16 cellular contexts compared by ENCODE assay signal in the genomic region with DNA sequence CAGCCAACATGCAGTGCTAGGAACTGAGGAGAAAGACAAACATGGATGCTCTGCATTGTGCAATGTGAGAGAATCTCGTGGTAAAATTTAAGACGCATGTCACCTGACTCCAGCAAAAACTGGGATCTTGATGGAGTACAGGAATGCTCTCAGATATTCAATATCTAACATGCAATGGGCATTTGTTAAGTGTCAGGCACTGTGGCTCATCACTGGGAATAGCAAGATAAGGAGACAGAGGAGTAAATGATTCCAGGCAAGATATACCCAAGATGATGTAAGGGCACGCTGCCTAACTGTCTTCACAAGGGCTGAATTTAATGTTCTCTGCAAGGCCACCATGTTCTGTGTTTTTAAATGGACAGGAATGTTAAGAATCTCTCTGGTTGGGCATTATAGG.
DNase-seq lines count a peak whose midpoint lies in the region; ATAC-seq, FAIRE-seq and TF ChIP-seq lines count a peak whose summit lies in the region.
"Had no signal": no experiment of that assay in that cellular context is flagged by ENCODE, and none has a peak within 500 bp of the region (broad histone marks: within the 10 kb centered on the region; RNA-seq: fewer than 3 reads in every experiment).

No MANE protein-coding gene starts in this region.

- no peak for TF ChIP-seq POLR2A in esophagus muscularis mucosa (IDR thresholded peaks at IDR 0.05; ENCODE audit: low read depth)

- H3K4me2 ChIP-seq in SK-N-SH (no peak overlapping the region), astrocyte (ENCODE audit: low read length) (no peak overlapping the region)
- H3K4me2 ChIP-seq: BLaER1 had no signal

- H3K27me3 ChIP-seq in SK-N-SH (ENCODE audit: insufficient read depth) = no peaks in the 10 kb centered on the region; the same call in 1 of the 2 replicates
- H3K27me3 ChIP-seq in astrocyte (ENCODE audit: insufficient read depth, low read length) = no peaks in the 10 kb centered on the region
- H3K27me3 ChIP-seq in esophagus muscularis mucosa = no peaks in the 10 kb centered on the region
- H3K27me3 ChIP-seq: BLaER1 had no signal

- POLR2A ChIA-PET in SK-N-SH (lab: Yijun Ruan, JAX) (no interaction called here), GM10248 (lab: Yijun Ruan, JAX) (no interaction called here)

- CTCF ChIA-PET in SK-N-SH (lab: Yijun Ruan, JAX) = no interaction called here
- CTCF ChIA-PET in GM10248 (lab: Yijun Ruan, JAX) = no interaction called here

- TF ChIP-seq RAD21 in SK-N-SH (IDR thresholded peaks at IDR 0.05; ENCODE audit: low read length) = no peak

- no peaks in the 10 kb centered on the region for H3K36me3 Mint-ChIP-seq in astrocyte (ENCODE audit: low read depth, unreplicated experiment)
- H3K36me3 Mint-ChIP-seq: CD14-positive monocyte; CD4-positive, alpha-beta memory T cell had no signal

- 51% methylated on average over 3 of the region's 3 CpGs for WGBS in SK-N-SH (ENCODE audit: low lambda C conversion rate)
- 56% methylated on average over 3 of the region's 3 CpGs for WGBS in esophagus muscularis mucosa

- H3K9ac ChIP-seq in SK-N-SH (no peak overlapping the region), astrocyte (ENCODE audit: low read length) (no peak overlapping the region)
- H3K9ac ChIP-seq: BLaER1 had no signal

- DNase-seq in SK-N-SH (no peak), HTR-8/SVneo (ENCODE audit: insufficient read length, low spot score) (no peak), astrocyte (ENCODE audit: low read depth) (no peak), GM19240 (ENCODE audit: insufficient read length, low spot score) (no peak), GM10248 (ENCODE audit: extremely low spot score) (no peak), esophagus muscularis mucosa (ENCODE audit: extremely low spot score) (no peak)
- DNase-seq: 8988T; CD4-positive, alpha-beta memory T cell; DMS153; DMS79; GF-D8 had no signal

- H3K79me2 ChIP-seq in SK-N-SH (ENCODE audit: insufficient read depth) = no peaks in the 10 kb centered on the region
- H3K79me2 ChIP-seq in astrocyte (ENCODE audit: insufficient read depth, low read length) = no peaks in the 10 kb centered on the region

- H3K27ac Mint-ChIP-seq in astrocyte (ENCODE audit: unreplicated experiment) = no peak overlapping the region
- H3K27ac Mint-ChIP-seq: CD14-positive monocyte had no signal

- TF ChIP-seq EP300 in SK-N-SH (IDR thresholded peaks at IDR 0.05; ENCODE audit: borderline replicate concordance in 1 of 2, low read depth in 1 of 2, low read length in 1 of 2) (no peak), esophagus muscularis mucosa (IDR thresholded peaks at IDR 0.05) (no peak)

- no peaks in the 10 kb centered on the region for H3F3A ChIP-seq in SK-N-SH (replicated peaks; ENCODE audit: insufficient read depth)

- no peak for ATAC-seq in SK-N-SH treated with all-trans-retinoic acid at 6 μM for 48 hours
- ATAC-seq: GM12878 had no signal

- H3K27me3 Mint-ChIP-seq in astrocyte (ENCODE audit: low read depth, unreplicated experiment) = peaks cover 3% of the 10 kb centered on the region

- peak; percentile 16 for FAIRE-seq in HTR-8/SVneo (lab: Jason Lieb, UNC)
- FAIRE-seq in astrocyte (lab: Jason Lieb, UNC) = no peak
- FAIRE-seq: GM12878 had no signal

- H3K9me3 ChIP-seq in SK-N-SH (no peaks in the 10 kb centered on the region), astrocyte (ENCODE audit: insufficient read depth, low read depth, low read length) (no peaks in the 10 kb centered on the region), esophagus muscularis mucosa (no peaks in the 10 kb centered on the region)
- H3K9me3 ChIP-seq: BLaER1, HAP-1 had no signal

- H2AFZ ChIP-seq in SK-N-SH (ENCODE audit: low read depth) = no peak overlapping the region
- H2AFZ ChIP-seq in astrocyte (ENCODE audit: low read depth, low read length) = no peak overlapping the region

- no peaks in the 10 kb centered on the region for H3K9me3 Mint-ChIP-seq in astrocyte (ENCODE audit: unreplicated experiment)
- H3K9me3 Mint-ChIP-seq: CD4-positive, alpha-beta memory T cell had no signal

- H3K36me3 ChIP-seq in SK-N-SH (replicated peaks in 1 of 2; ENCODE audit: control insufficient read depth in 1 of 2, insufficient read depth in 2 of 2, low read length in 1 of 2) (no peaks in the 10 kb centered on the region), astrocyte (ENCODE audit: insufficient read depth, low read length) (no peaks in the 10 kb centered on the region), esophagus muscularis mucosa (no peaks in the 10 kb centered on the region)
- H3K36me3 ChIP-seq: BLaER1, HAP-1 had no signal

- H4K20me1 ChIP-seq in SK-N-SH (ENCODE audit: insufficient read depth) (no peaks in the 10 kb centered on the region), astrocyte (ENCODE audit: insufficient read depth, low read length) (no peaks in the 10 kb centered on the region)
- H4K20me1 ChIP-seq: BLaER1 had no signal

- TF ChIP-seq CTCF in SK-N-SH (IDR thresholded peaks at IDR 0.05) = no peak
- TF ChIP-seq CTCF in astrocyte (IDR thresholded peaks at IDR 0.05; ENCODE audit: insufficient read depth, low read depth, low read length) = no peak
- no peak for TF ChIP-seq CTCF in GM10248 (IDR thresholded peaks at IDR 0.05; ENCODE audit: control extremely low read depth, extremely low read depth, low read depth, missing control alignments)
- no peak for TF ChIP-seq CTCF in esophagus muscularis mucosa (IDR thresholded peaks at IDR 0.05)

- no peaks in the 10 kb centered on the region for H3K4me1 Mint-ChIP-seq in astrocyte (ENCODE audit: low read depth, unreplicated experiment)
- H3K4me1 Mint-ChIP-seq: CD14-positive monocyte; CD4-positive, alpha-beta memory T cell had no signal

- H3K27ac ChIP-seq in SK-N-SH (ENCODE audit: low read depth in 2 of 2, low read length in 1 of 2) (no peak overlapping the region), astrocyte (ENCODE audit: low read depth, low read length) (no peak overlapping the region), esophagus muscularis mucosa (replicated peaks in 1 of 4) (no peak overlapping the region)
- H3K27ac ChIP-seq: BLaER1 had no signal

- intact Hi-C loops in esophagus muscularis mucosa (cut with DNase I) = no loop called here

- peaks cover 0 to 5% of the 10 kb centered on the region in 2 experiments; a peak in 2 of 4 replicates for H3K4me1 ChIP-seq in SK-N-SH (ENCODE audit: control insufficient read depth in 1 of 2, insufficient read depth in 2 of 2, low read depth in 1 of 2, low read length in 1 of 2)
- H3K4me1 ChIP-seq in astrocyte (ENCODE audit: insufficient read depth, low read length) = no peaks in the 10 kb centered on the region
- H3K4me1 ChIP-seq in esophagus muscularis mucosa = no peaks in the 10 kb centered on the region
- H3K4me1 ChIP-seq: BLaER1, HAP-1 had no signal

- H3K4me3 Mint-ChIP-seq in astrocyte (ENCODE audit: unreplicated experiment) = peak overlapping the region; percentile 60
- H3K4me3 Mint-ChIP-seq: CD14-positive monocyte; CD4-positive, alpha-beta memory T cell had no signal

- H3K9me2 ChIP-seq in SK-N-SH = no peaks in the 10 kb centered on the region

- H3K4me3 ChIP-seq in SK-N-SH (ENCODE audit: low read depth in 2 of 2, low read length in 1 of 2) (no peak overlapping the region), astrocyte (ENCODE audit: insufficient read depth, low read depth, low read length) (no peak overlapping the region), esophagus muscularis mucosa (no peak overlapping the region)
- H3K4me3 ChIP-seq: BLaER1, GM12878, HAP-1 had no signal

TF ChIP-seq in SK-N-SH treated with all-trans-retinoic acid at 6 μM for 48 hours, 23 proteins besides CTCF, POLR2A, EP300 and RAD21:
- TF ChIP-seq ZC3H10 (CRISPR knock-in tag; IDR thresholded peaks at IDR 0.05) (no peak), ISL1 (CRISPR knock-in tag; IDR thresholded peaks at IDR 0.05) (peak; percentile 29; the same call in 1 of the 2 replicates)

TF ChIP-seq in SK-N-SH, 30 proteins besides CTCF, POLR2A, EP300 and RAD21:
- TF ChIP-seq YY1 (IDR thresholded peaks at IDR 0.05; ENCODE audit: low read depth) (no peak), NFIC (IDR thresholded peaks at IDR 0.05; ENCODE audit: borderline replicate concordance) (no peak), FOXM1 (IDR thresholded peaks at IDR 0.05; ENCODE audit: low read depth) (no peak), NRF1 (IDR thresholded peaks at IDR 0.05; ENCODE audit: low read depth, low read length) (no peak), SIN3A (IDR thresholded peaks at IDR 0.05; ENCODE audit: borderline replicate concordance, low read depth, low read length) (no peak), FOXJ3 (CRISPR knock-in tag; IDR thresholded peaks at IDR 0.05) (no peak), RXRA (IDR thresholded peaks at IDR 0.05; ENCODE audit: borderline replicate concordance, low read depth) (no peak), GABPA (IDR thresholded peaks at IDR 0.05; ENCODE audit: low read depth) (no peak), MEF2A (IDR thresholded peaks at IDR 0.05; ENCODE audit: borderline replicate concordance, low read depth) (no peak), RCOR1 (IDR thresholded peaks at IDR 0.05; ENCODE audit: low read length) (no peak)
- TF ChIP-seq, protein P1, sequence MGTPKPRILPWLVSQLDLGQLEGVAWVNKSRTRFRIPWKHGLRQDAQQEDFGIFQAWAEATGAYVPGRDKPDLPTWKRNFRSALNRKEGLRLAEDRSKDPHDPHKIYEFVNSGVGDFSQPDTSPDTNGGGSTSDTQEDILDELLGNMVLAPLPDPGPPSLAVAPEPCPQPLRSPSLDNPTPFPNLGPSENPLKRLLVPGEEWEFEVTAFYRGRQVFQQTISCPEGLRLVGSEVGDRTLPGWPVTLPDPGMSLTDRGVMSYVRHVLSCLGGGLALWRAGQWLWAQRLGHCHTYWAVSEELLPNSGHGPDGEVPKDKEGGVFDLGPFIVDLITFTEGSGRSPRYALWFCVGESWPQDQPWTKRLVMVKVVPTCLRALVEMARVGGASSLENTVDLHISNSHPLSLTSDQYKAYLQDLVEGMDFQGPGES (IDR thresholded peaks at IDR 0.05; ENCODE audit: low read depth, low read length) = no peak
